1 cellular context compared by ENCODE assay signal in the genomic region with DNA sequence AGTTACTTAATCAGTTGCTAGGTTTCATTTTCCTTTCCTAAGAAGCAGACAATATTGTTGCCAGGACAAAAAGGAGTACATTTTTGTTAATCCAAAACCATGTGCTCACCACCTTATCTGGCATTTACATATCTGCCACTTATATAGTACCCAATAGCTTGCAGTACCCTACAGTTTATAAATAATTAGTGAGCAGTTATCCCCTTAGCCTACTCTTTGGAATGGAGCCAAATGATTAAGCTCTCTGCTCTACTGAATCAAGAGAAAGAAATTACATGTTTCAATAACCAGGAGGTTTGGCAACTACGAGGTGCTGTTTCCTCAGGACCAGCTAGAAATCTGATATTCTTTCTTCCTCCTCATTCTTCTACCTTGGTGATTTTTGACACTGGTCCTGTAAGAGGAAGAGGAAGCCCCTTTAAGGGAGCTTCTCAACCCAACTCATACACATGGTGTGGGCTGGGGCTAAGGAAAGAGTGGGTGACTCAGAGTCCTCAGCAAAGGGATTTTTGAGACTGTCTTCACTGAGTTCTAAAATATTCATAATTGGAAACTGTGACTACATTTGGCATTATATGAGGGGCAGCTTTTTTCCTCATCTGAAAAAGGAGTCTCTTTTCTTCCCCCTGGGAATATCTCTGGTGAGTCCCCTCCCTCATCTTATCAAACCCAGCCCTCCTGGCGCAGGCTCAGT.
TF ChIP-seq lines count a peak whose summit lies in the region.

No MANE protein-coding gene starts in this region.

TF ChIP-seq in GM23338, 12 proteins besides CTCF, POLR2A, EP300 and RAD21:
- TF ChIP-seq, protein P1, sequence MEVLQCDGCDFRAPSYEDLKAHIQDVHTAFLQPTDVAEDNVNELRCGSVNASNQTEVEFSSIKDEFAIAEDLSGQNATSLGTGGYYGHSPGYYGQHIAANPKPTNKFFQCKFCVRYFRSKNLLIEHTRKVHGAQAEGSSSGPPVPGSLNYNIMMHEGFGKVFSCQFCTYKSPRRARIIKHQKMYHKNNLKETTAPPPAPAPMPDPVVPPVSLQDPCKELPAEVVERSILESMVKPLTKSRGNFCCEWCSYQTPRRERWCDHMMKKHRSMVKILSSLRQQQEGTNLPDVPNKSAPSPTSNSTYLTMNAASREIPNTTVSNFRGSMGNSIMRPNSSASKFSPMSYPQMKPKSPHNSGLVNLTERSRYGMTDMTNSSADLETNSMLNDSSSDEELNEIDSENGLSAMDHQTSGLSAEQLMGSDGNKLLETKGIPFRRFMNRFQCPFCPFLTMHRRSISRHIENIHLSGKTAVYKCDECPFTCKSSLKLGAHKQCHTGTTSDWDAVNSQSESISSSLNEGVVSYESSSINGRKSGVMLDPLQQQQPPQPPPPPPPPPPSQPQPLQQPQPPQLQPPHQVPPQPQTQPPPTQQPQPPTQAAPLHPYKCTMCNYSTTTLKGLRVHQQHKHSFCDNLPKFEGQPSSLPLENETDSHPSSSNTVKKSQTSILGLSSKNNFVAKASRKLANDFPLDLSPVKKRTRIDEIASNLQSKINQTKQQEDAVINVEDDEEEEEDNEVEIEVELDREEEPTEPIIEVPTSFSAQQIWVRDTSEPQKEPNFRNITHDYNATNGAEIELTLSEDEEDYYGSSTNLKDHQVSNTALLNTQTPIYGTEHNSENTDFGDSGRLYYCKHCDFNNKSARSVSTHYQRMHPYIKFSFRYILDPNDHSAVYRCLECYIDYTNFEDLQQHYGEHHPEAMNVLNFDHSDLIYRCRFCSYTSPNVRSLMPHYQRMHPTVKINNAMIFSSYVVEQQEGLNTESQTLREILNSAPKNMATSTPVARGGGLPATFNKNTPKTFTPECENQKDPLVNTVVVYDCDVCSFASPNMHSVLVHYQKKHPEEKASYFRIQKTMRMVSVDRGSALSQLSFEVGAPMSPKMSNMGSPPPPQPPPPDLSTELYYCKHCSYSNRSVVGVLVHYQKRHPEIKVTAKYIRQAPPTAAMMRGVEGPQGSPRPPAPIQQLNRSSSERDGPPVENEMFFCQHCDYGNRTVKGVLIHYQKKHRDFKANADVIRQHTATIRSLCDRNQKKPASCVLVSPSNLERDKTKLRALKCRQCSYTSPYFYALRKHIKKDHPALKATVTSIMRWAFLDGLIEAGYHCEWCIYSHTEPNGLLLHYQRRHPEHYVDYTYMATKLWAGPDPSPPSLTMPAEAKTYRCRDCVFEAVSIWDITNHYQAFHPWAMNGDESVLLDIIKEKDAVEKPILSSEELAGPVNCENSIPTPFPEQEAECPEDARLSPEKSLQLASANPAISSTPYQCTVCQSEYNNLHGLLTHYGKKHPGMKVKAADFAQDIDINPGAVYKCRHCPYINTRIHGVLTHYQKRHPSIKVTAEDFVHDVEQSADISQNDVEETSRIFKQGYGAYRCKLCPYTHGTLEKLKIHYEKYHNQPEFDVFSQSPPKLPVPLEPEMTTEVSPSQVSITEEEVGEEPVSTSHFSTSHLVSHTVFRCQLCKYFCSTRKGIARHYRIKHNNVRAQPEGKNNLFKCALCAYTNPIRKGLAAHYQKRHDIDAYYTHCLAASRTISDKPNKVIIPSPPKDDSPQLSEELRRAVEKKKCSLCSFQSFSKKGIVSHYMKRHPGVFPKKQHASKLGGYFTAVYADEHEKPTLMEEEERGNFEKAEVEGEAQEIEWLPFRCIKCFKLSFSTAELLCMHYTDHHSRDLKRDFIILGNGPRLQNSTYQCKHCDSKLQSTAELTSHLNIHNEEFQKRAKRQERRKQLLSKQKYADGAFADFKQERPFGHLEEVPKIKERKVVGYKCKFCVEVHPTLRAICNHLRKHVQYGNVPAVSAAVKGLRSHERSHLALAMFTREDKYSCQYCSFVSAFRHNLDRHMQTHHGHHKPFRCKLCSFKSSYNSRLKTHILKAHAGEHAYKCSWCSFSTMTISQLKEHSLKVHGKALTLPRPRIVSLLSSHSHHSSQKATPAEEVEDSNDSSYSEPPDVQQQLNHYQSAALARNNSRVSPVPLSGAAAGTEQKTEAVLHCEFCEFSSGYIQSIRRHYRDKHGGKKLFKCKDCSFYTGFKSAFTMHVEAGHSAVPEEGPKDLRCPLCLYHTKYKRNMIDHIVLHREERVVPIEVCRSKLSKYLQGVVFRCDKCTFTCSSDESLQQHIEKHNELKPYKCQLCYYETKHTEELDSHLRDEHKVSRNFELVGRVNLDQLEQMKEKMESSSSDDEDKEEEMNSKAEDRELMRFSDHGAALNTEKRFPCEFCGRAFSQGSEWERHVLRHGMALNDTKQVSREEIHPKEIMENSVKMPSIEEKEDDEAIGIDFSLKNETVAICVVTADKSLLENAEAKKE (CRISPR knock-in tag; IDR thresholded peaks at IDR 0.05) = no peak
- TF ChIP-seq, protein P2, sequence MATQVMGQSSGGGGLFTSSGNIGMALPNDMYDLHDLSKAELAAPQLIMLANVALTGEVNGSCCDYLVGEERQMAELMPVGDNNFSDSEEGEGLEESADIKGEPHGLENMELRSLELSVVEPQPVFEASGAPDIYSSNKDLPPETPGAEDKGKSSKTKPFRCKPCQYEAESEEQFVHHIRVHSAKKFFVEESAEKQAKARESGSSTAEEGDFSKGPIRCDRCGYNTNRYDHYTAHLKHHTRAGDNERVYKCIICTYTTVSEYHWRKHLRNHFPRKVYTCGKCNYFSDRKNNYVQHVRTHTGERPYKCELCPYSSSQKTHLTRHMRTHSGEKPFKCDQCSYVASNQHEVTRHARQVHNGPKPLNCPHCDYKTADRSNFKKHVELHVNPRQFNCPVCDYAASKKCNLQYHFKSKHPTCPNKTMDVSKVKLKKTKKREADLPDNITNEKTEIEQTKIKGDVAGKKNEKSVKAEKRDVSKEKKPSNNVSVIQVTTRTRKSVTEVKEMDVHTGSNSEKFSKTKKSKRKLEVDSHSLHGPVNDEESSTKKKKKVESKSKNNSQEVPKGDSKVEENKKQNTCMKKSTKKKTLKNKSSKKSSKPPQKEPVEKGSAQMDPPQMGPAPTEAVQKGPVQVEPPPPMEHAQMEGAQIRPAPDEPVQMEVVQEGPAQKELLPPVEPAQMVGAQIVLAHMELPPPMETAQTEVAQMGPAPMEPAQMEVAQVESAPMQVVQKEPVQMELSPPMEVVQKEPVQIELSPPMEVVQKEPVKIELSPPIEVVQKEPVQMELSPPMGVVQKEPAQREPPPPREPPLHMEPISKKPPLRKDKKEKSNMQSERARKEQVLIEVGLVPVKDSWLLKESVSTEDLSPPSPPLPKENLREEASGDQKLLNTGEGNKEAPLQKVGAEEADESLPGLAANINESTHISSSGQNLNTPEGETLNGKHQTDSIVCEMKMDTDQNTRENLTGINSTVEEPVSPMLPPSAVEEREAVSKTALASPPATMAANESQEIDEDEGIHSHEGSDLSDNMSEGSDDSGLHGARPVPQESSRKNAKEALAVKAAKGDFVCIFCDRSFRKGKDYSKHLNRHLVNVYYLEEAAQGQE (IDR thresholded peaks at IDR 0.05; ENCODE audit: unreplicated experiment) = no peak
- TF ChIP-seq EZH2 (IDR thresholded peaks at IDR 0.05; ENCODE audit: low read depth, unreplicated experiment) (no peak), NANOG (IDR thresholded peaks at IDR 0.05; ENCODE audit: borderline replicate concordance) (no peak), POLR2AphosphoS5 (IDR thresholded peaks at IDR 0.05; ENCODE audit: low read depth) (no peak), STAT1 (IDR thresholded peaks at IDR 0.05; ENCODE audit: unreplicated experiment) (no peak), ZNF331 (CRISPR knock-in tag; IDR thresholded peaks at IDR 0.05; ENCODE audit: low read depth) (no peak), ZNF114 (CRISPR knock-in tag; IDR thresholded peaks at IDR 0.05) (no peak), EZH2phosphoT487 (IDR thresholded peaks at IDR 0.05; ENCODE audit: unreplicated experiment) (no peak), JUNB (IDR thresholded peaks at IDR 0.05; ENCODE audit: unreplicated experiment) (no peak), CREB1 (CRISPR knock-in tag; IDR thresholded peaks at IDR 0.05; ENCODE audit: low read depth) (no peak)
- TF ChIP-seq, protein P3, sequence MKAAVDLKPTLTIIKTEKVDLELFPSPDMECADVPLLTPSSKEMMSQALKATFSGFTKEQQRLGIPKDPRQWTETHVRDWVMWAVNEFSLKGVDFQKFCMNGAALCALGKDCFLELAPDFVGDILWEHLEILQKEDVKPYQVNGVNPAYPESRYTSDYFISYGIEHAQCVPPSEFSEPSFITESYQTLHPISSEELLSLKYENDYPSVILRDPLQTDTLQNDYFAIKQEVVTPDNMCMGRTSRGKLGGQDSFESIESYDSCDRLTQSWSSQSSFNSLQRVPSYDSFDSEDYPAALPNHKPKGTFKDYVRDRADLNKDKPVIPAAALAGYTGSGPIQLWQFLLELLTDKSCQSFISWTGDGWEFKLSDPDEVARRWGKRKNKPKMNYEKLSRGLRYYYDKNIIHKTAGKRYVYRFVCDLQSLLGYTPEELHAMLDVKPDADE (IDR thresholded peaks at IDR 0.05) = no peak
